ENCODE assay signal across 19 cellular contexts in genomic region chr11:15198284-15198683, GRCh38.
DNase-seq lines count a peak whose midpoint lies in the region; ATAC-seq and TF ChIP-seq lines count a peak whose summit lies in the region.
"Had no signal": no experiment of that assay in that cellular context is flagged by ENCODE, and none has a peak within 500 bp of the region (broad histone marks: within the 10 kb centered on the region; RNA-seq: fewer than 3 reads in every experiment).

No MANE protein-coding gene starts in this region.

- no peak overlapping the region for H3K4me3 Mint-ChIP-seq in endothelial cell (ENCODE audit: unreplicated experiment)
- H3K4me3 Mint-ChIP-seq: GM23338, H9 had no signal

- TF ChIP-seq CTCF in endothelial cell (IDR thresholded peaks at IDR 0.05; ENCODE audit: unreplicated experiment) (no peak), osteoblast (IDR thresholded peaks at IDR 0.05; ENCODE audit: extremely low read depth, low read depth, low read length) (no peak)

- peaks cover 65% of the 10 kb centered on the region for H3K4me1 ChIP-seq in osteoblast (ENCODE audit: insufficient read depth, low read length)

- no peak overlapping the region for H3K4me3 ChIP-seq in osteoblast (ENCODE audit: insufficient read depth, low read length)
- H3K4me3 ChIP-seq: GM23338, SK-N-MC had no signal

- intact Hi-C loops in left ventricle myocardium superior (cut with micrococcal nuclease) = no loop called here
- intact Hi-C loops in left cardiac atrium (cut with DNase I) = no loop called here

- no peak for TF ChIP-seq POLR2A in erythroblast (IDR thresholded peaks at IDR 0.05; ENCODE audit: low read length)

- no peaks in the 10 kb centered on the region for H3K27me3 ChIP-seq in osteoblast (ENCODE audit: insufficient read depth, low read length)

- no peaks in the 10 kb centered on the region for H3K9me3 ChIP-seq in osteoblast (ENCODE audit: low read depth, low read length)

- H3K4me2 ChIP-seq in osteoblast (ENCODE audit: insufficient read depth, low read length) = no peak overlapping the region
- H3K4me2 ChIP-seq: GM23338 had no signal

- peaks cover 16% of the 10 kb centered on the region for H3K4me1 Mint-ChIP-seq in endothelial cell (ENCODE audit: unreplicated experiment)
- H3K4me1 Mint-ChIP-seq: GM23338, H9 had no signal

- H3K27ac Mint-ChIP-seq in endothelial cell (ENCODE audit: unreplicated experiment) = peak overlapping the region; percentile 26
- H3K27ac Mint-ChIP-seq: GM23338 had no signal

- no peak for DNase-seq in left ventricle myocardium superior
- DNase-seq in left cardiac atrium = no peak
- DNase-seq in endothelial cell (ENCODE audit: low spot score) = no peak
- no peak for DNase-seq in osteoblast (ENCODE audit: insufficient read length, low spot score, missing footprints)
- DNase-seq in erythroblast (lab: John Stamatoyannopoulos, UW) = no peak
- no peak for DNase-seq in globus pallidus (ENCODE audit: low spot score)
- DNase-seq: Calu3, DMS79 treated with DMSO at 0.1 percent for 48 hours, GF-D8, H9, KBM-7, MM.1S, NCI-H2029, NCI-H526 treated with DMSO at 0.1 percent for 48 hours, RPMI8226, SIG-M5 had no signal

- H3K36me3 ChIP-seq in osteoblast (ENCODE audit: insufficient read depth, low read length) = no peaks in the 10 kb centered on the region

- no peaks in the 10 kb centered on the region for H3K36me3 Mint-ChIP-seq in endothelial cell (ENCODE audit: low read depth, unreplicated experiment)

- H4K20me1 ChIP-seq in osteoblast (ENCODE audit: insufficient read depth, low read length) = no peaks in the 10 kb centered on the region

- H3K27ac ChIP-seq in osteoblast (ENCODE audit: low read depth, low read length) = peak overlapping the region; percentile 37
- H3K27ac ChIP-seq: SK-N-MC had no signal

- no peaks in the 10 kb centered on the region for H3K9me3 Mint-ChIP-seq in endothelial cell (ENCODE audit: unreplicated experiment)
- H3K9me3 Mint-ChIP-seq: GM23338, H9 had no signal

- H3K79me2 ChIP-seq in osteoblast (ENCODE audit: insufficient read depth, low read length) = no peaks in the 10 kb centered on the region

- H2AFZ ChIP-seq in osteoblast (ENCODE audit: low read length) = no peak overlapping the region
- H2AFZ ChIP-seq: GM23338 had no signal

- peaks cover 7% of the 10 kb centered on the region for H3K27me3 Mint-ChIP-seq in endothelial cell (ENCODE audit: unreplicated experiment)

- peak; percentile 70 for ATAC-seq in left ventricle myocardium superior
- no peak for ATAC-seq in left cardiac atrium
- ATAC-seq in HG02798 (IDR thresholded peaks at IDR 0.05; ENCODE audit: poor library complexity, unreplicated experiment) = no peak
- ATAC-seq: GM23338 had no signal
